Comparison of ENCODE assay signal across 8 cellular contexts in genomic region chr1:88891318-88892145, GRCh38. TPM values are rescaled to one million over a fixed set of nuclear protein-coding genes. Genes with fewer than 3 reads are reported as not detected.
DNase-seq lines count a peak whose midpoint lies in the region; TF ChIP-seq lines count a peak whose summit lies in the region.

Gene GTF2B (minus strand): TSS chr1:88891567. CDS start chr1:88891499, 68 bp downstream.

- no peak for TF ChIP-seq CTCF in H9 (conservative IDR thresholded peaks at IDR 0.05)
- no peak for TF ChIP-seq CTCF in MM.1S (IDR thresholded peaks at IDR 0.05; ENCODE audit: low read length)
- TF ChIP-seq CTCF in fibroblast of villous mesenchyme (IDR thresholded peaks at IDR 0.05; ENCODE audit: insufficient read depth, low read depth, low read length) = no peak
- peak; percentile 29 for TF ChIP-seq CTCF in neural cell (IDR thresholded peaks at IDR 0.05; ENCODE audit: poor library complexity, severe bottlenecking)
- no peak for TF ChIP-seq CTCF in stomach (IDR thresholded peaks at IDR 0.05)

- no peaks in the 10 kb centered on the region for H3K23me2 ChIP-seq in H9 (ENCODE audit: insufficient read length, low read depth, low read length, poor library complexity, severe bottlenecking)

- peak within 1 kb of the TSS; percentile 32 for H2AFZ ChIP-seq in H9 (ENCODE audit: low read length)
- H2AFZ ChIP-seq in MM.1S (ENCODE audit: low read length) = peak within 1 kb of the TSS; percentile 91
- peak within 1 kb of the TSS; percentile 94 for H2AFZ ChIP-seq in neural cell (ENCODE audit: low read depth, low read length)

- H3K4me1 ChIP-seq in H9 (ENCODE audit: insufficient read depth, low read length) (no peaks in the 10 kb centered on the region), MM.1S (ENCODE audit: low read length) (peaks cover 22% of the 10 kb centered on the region), stomach (peaks cover 16 to 42% (median 31%) of the 10 kb centered on the region in 4 donors)

- peak; percentile 83 for TF ChIP-seq EP300 in neural cell (conservative IDR thresholded peaks at IDR 0.05; ENCODE audit: poor library complexity, severe bottlenecking)
- TF ChIP-seq EP300 in stomach (IDR thresholded peaks at IDR 0.05) = peak; percentile 18

- H3K23ac ChIP-seq in H9 (ENCODE audit: insufficient read length, low read depth, low read length) = no peak within 1 kb of the TSS

- no peaks in the 10 kb centered on the region for H3K9me2 ChIP-seq in MM.1S (replicated peaks; ENCODE audit: insufficient read depth, low read length)
- H3K9me2 ChIP-seq in neural cell (ENCODE audit: insufficient read depth, low read length) = no peaks in the 10 kb centered on the region

- H3K27ac ChIP-seq in H9 (ENCODE audit: insufficient read length, low read depth, low read length) = no peak within 1 kb of the TSS
- H3K27ac ChIP-seq in MM.1S (ENCODE audit: low read length) = peak within 1 kb of the TSS; percentile 87
- peak within 1 kb of the TSS; percentile 93 for H3K27ac ChIP-seq in neural cell (ENCODE audit: low read length)
- peak within 1 kb of the TSS; percentile 94 to 98 (median 94) for H3K27ac ChIP-seq in stomach

- H2BK20ac ChIP-seq in H9 (ENCODE audit: low read depth, low read length, poor library complexity, severe bottlenecking) = no peak within 1 kb of the TSS

- no peak within 1 kb of the TSS for H4K91ac ChIP-seq in H9 (ENCODE audit: insufficient read length, low read depth, low read length)

- peaks cover 13 to 20% of the 10 kb centered on the region in 2 experiments for H3K4me1 Mint-ChIP-seq in H9

- H4K8ac ChIP-seq in H9 (replicated peaks; ENCODE audit: insufficient read length, low read depth, low read length) = no peak within 1 kb of the TSS

- no peaks in the 10 kb centered on the region for H3K79me1 ChIP-seq in H9 (ENCODE audit: insufficient read depth, low read depth, low read length, poor library complexity, severe bottlenecking)

- H3F3A ChIP-seq in MM.1S (ENCODE audit: insufficient read depth, low read length) = no peaks in the 10 kb centered on the region
- H3F3A ChIP-seq in neural cell (ENCODE audit: insufficient read depth, low read length, poor library complexity, severe bottlenecking) = no peaks in the 10 kb centered on the region

- no peaks in the 10 kb centered on the region for H3K27me3 ChIP-seq in H9 (ENCODE audit: insufficient read depth, low read length)
- no peaks in the 10 kb centered on the region for H3K27me3 ChIP-seq in MM.1S (replicated peaks; ENCODE audit: insufficient read depth, low read length)
- H3K27me3 ChIP-seq in neural cell (ENCODE audit: insufficient read depth, low read depth, low read length) = no peaks in the 10 kb centered on the region
- H3K27me3 ChIP-seq in stomach = no peaks in the 10 kb centered on the region

- DNase-seq in ELR (ENCODE audit: low read depth) (peak; percentile 97), H9 (peak; percentile 82), MM.1S (peak; percentile 96), SIG-M5 (lab: John Stamatoyannopoulos, UW) (peak; percentile 86), activated gamma-delta T cell (lab: John Stamatoyannopoulos, UW) (peak; percentile 47), fibroblast of villous mesenchyme (ENCODE audit: low read depth) (peak; percentile 98), stomach (peak; percentile 91)

- H2BK15ac ChIP-seq in H9 (ENCODE audit: low read depth, low read length) = no peak within 1 kb of the TSS

- no peak within 1 kb of the TSS for H2BK5ac ChIP-seq in H9 (ENCODE audit: insufficient read length, low read length)

- peaks cover 0 to 5% (median 5%) of the 10 kb centered on the region in 3 experiments; a peak in 3 of 7 replicates for H3K36me3 Mint-ChIP-seq in H9 (ENCODE audit: insufficient read depth in 1 of 3, low read depth in 3 of 3)

- H3K9ac ChIP-seq in H9 (ENCODE audit: extremely low read depth, insufficient read length, low read length) (peak within 1 kb of the TSS; percentile 74), MM.1S (ENCODE audit: low read length) (peak within 1 kb of the TSS; percentile 89), neural cell (ENCODE audit: low read length) (peak within 1 kb of the TSS; percentile 93)

- no peaks in the 10 kb centered on the region for H4K20me1 ChIP-seq in H9 (ENCODE audit: control insufficient read depth, insufficient read depth, insufficient read length)
- peaks cover 9% of the 10 kb centered on the region; the same call in 1 of the 2 replicates for H4K20me1 ChIP-seq in MM.1S (ENCODE audit: insufficient read depth, low read length)
- H4K20me1 ChIP-seq in neural cell (ENCODE audit: insufficient read depth) = no peaks in the 10 kb centered on the region

- peak in 2 of 4 donors; percentile 71 to 75 for TF ChIP-seq POLR2A in stomach (IDR thresholded peaks at IDR 0.05)

- H3K9me3 ChIP-seq in H9 (ENCODE audit: control insufficient read depth, low read depth, low read length) = no peaks in the 10 kb centered on the region
- H3K9me3 ChIP-seq in MM.1S (replicated peaks; ENCODE audit: insufficient read depth, low read length) = 0 out of 2 replicates have a peak, but pooled peaks cover 3% of the 10 kb centered on the region
- no peaks in the 10 kb centered on the region for H3K9me3 ChIP-seq in neural cell (ENCODE audit: low read length)
- H3K9me3 ChIP-seq in stomach = no peaks in the 10 kb centered on the region

- peak within 1 kb of the TSS; percentile 76 for H3K4me2 ChIP-seq in H9 (ENCODE audit: insufficient read depth, insufficient read length, low read length)
- H3K4me2 ChIP-seq in MM.1S (ENCODE audit: low read depth, low read length) = peak within 1 kb of the TSS; percentile 80
- H3K4me2 ChIP-seq in neural cell (ENCODE audit: low read length) = peak within 1 kb of the TSS; percentile 97

- no peak within 1 kb of the TSS for H2BK12ac ChIP-seq in H9 (ENCODE audit: insufficient read length, low read depth, low read length)

- H3K4me3 Mint-ChIP-seq in H9 = peak within 1 kb of the TSS; percentile 97 to 99

- H2AK5ac ChIP-seq in H9 (ENCODE audit: insufficient read length, low read length) = no peak within 1 kb of the TSS

- peak; percentile 25 for TF ChIP-seq RAD21 in neural cell (conservative IDR thresholded peaks at IDR 0.05)

- H3K27me3 Mint-ChIP-seq in H9 (ENCODE audit: low read depth) = peaks cover 2% of the 10 kb centered on the region; the same call in 1 of the 2 replicates

- H3K14ac ChIP-seq in H9 (ENCODE audit: insufficient read depth, low read length) = peak within 1 kb of the TSS; percentile 37

- H3T11ph ChIP-seq in H9 (ENCODE audit: low read length) = no peak within 1 kb of the TSS

- no peak within 1 kb of the TSS for H3K56ac ChIP-seq in H9 (ENCODE audit: insufficient read length, low read depth, low read length)

- H3K4ac ChIP-seq in H9 (ENCODE audit: low read depth, low read length) = no peak within 1 kb of the TSS

- H3K36me3 ChIP-seq in MM.1S (replicated peaks; ENCODE audit: insufficient read depth, low read length) (peaks cover 3% of the 10 kb centered on the region; the same call in 1 of the 2 replicates), neural cell (ENCODE audit: insufficient read depth, low read length) (no peaks in the 10 kb centered on the region), stomach (peaks cover 0 to 13% (median 9%) of the 10 kb centered on the region in 4 donors)

- H3K79me2 ChIP-seq in H9 (ENCODE audit: insufficient read depth, low read length) = peaks cover 1% of the 10 kb centered on the region; the same call in 1 of the 2 replicates
- peaks cover 44% of the 10 kb centered on the region for H3K79me2 ChIP-seq in MM.1S (ENCODE audit: low read length)
- peaks cover 34% of the 10 kb centered on the region for H3K79me2 ChIP-seq in neural cell (replicated peaks; ENCODE audit: insufficient read depth, low read length)

- H3K9me3 Mint-ChIP-seq in H9 = no peaks in the 10 kb centered on the region

- no peak within 1 kb of the TSS for H4K5ac ChIP-seq in H9 (ENCODE audit: insufficient read length, low read depth, low read length)

- H2BK120ac ChIP-seq in H9 (ENCODE audit: low read depth, low read length, poor library complexity, severe bottlenecking) = peak within 1 kb of the TSS; percentile 40

- WGBS in H9 (ENCODE audit: extremely low coverage, insufficient read length, low lambda C conversion rate) = no CpG with 5 or more reads among the region's 51 CpGs
- WGBS in stomach, 5 donors = 0 to 1% (median 1%) methylated on average over 24 to 51 of the region's 51 CpGs

- H3K27ac Mint-ChIP-seq in H9 = peak within 1 kb of the TSS; percentile 96 to 99 (median 96); a peak in 6 of 7 replicates

- peak within 1 kb of the TSS; percentile 68 for H3K18ac ChIP-seq in H9 (ENCODE audit: insufficient read length, low read depth, low read length)

- H3K4me3 ChIP-seq in MM.1S (ENCODE audit: low read length) (peak within 1 kb of the TSS; percentile 91), fibroblast of villous mesenchyme (ENCODE audit: low read depth, low read length) (peak within 1 kb of the TSS; percentile 99), neural cell (ENCODE audit: low read length) (peak within 1 kb of the TSS; percentile 79), stomach (peak within 1 kb of the TSS; percentile 81 to 95 (median 90))

- intact Hi-C loops in stomach (cut with DNase I; ENCODE audit: low total_unique reads) = no loop called here

TF ChIP-seq in neural cell, 6 proteins besides CTCF, POLR2A, EP300 and RAD21 (continues in another document):
- TF ChIP-seq EZH2 (IDR thresholded peaks at IDR 0.05; ENCODE audit: borderline replicate concordance, insufficient read depth, low read length, poor library complexity, severe bottlenecking) = no peak

RNA-seq across cellular contexts. Expression of gene GTF2B, which starts in this region (rescaled TPM):
- total RNA-seq in H9 (2021) = 23.2 TPM in 2 replicates
- total RNA-seq in fibroblast of villous mesenchyme = 31.9 and 43.2 TPM in 2 replicates
- polyA plus RNA-seq in neural cell = 129 and 142 TPM in 2 replicates
- polyA minus RNA-seq in neural cell = 110 and 111 TPM in 2 replicates
- 10 to 100 TPM; 30.4 to 67.7 (median 33.6) TPM for total RNA-seq in stomach
- polyA plus RNA-seq in stomach = 10 to 100 TPM; 21.8 to 40.9 (median 26.1) TPM

Comparison
In these comparisons a context has a peak if more than half of its experiments do, and no peak if none do; other contexts are left out.
1. DNase-seq: peak in every context shown above with its lines; median percentile 98 in fibroblast of villous mesenchyme; 97 in ELR; 96 in MM.1S; 91 in stomach; 86 in SIG-M5; 82 in H9; 47 in activated gamma-delta T cell.
2. H2AFZ ChIP-seq: peak in every context shown above with its lines; median percentile 94 in neural cell; 91 in MM.1S; 32 in H9.